Comparison of ENCODE assay signal across 8 cellular contexts in genomic region chr18:23487738-23488625, GRCh38. TPM values are rescaled to one million over a fixed set of nuclear protein-coding genes. Genes with fewer than 3 reads are reported as not detected.
DNase-seq lines count a peak whose midpoint lies in the region; ATAC-seq and TF ChIP-seq lines count a peak whose summit lies in the region.

No MANE protein-coding gene starts in this region.

- H3K4me1 ChIP-seq in BLaER1: peaks cover 8% of the 10 kb centered on the region; the same call in 1 of the 2 replicates

- no peak overlapping the region for H3K4me3 ChIP-seq in BLaER1

- H3K9me3 Mint-ChIP-seq in activated CD8-positive, alpha-beta T cell treated with anti-CD3 and anti-CD28 coated beads for 36 hours: no peaks in the 10 kb centered on the region
- H3K9me3 Mint-ChIP-seq in stimulated activated naive B cell treated with anti-CD40 and anti-IgM and Interleukin-4, amounts not matched to agents 10 μg/mL and 1 μg/mL and 100 μg/mL, for 72 hours: peaks cover 0 to 8% of the 10 kb centered on the region in 2 donors

- intact Hi-C loops in activated CD8-positive, alpha-beta T cell treated with anti-CD3 and anti-CD28 coated beads for 36 hours (cut with micrococcal nuclease): no loop called here

- ATAC-seq in GM19351 (IDR thresholded peaks at IDR 0.05; ENCODE audit: unreplicated experiment) (peak; percentile 86), HG03442 (IDR thresholded peaks at IDR 0.05; ENCODE audit: unreplicated experiment) (peak; percentile 71)
- peak; percentile 87 for ATAC-seq in activated CD8-positive, alpha-beta T cell treated with anti-CD3 and anti-CD28 coated beads for 36 hours
- peak; percentile 87 to 89 for ATAC-seq in stimulated activated naive B cell treated with anti-CD40 and anti-IgM and Interleukin-4, amounts not matched to agents 10 μg/mL and 1 μg/mL and 100 μg/mL, for 72 hours (replicated peaks)

- H3K36me3 ChIP-seq in BLaER1: peaks cover 6% of the 10 kb centered on the region; the same call in 1 of the 2 replicates

- DNase-seq in activated CD8-positive, alpha-beta T cell treated with anti-CD3 and anti-CD28 coated beads for 36 hours: peak; percentile 78
- DNase-seq in germinal center (ENCODE audit: low spot score): peak; percentile 41
- peak; percentile 62 for DNase-seq in stimulated activated naive B cell treated with anti-CD40 and anti-IgM and Interleukin-4, amounts not matched to agents 10 μg/mL and 1 μg/mL and 100 μg/mL, for 72 hours
- DNase-seq in NCI-H446 treated with DMSO at 0.1 percent for 48 hours (lab: John Stamatoyannopoulos, UW): no peak
- DNase-seq in AG20443 (ENCODE audit: low spot score): no peak

- H4K20me1 ChIP-seq in BLaER1: no peaks in the 10 kb centered on the region

- H3K9ac ChIP-seq in BLaER1: 0 out of 2 replicates have a peak overlapping the region, but pooled peaks have one; percentile 1

- H3K4me1 Mint-ChIP-seq in activated CD8-positive, alpha-beta T cell treated with anti-CD3 and anti-CD28 coated beads for 36 hours (ENCODE audit: low read depth): peaks cover 19% of the 10 kb centered on the region
- peaks cover 35 to 54% of the 10 kb centered on the region in 2 donors for H3K4me1 Mint-ChIP-seq in stimulated activated naive B cell treated with anti-CD40 and anti-IgM and Interleukin-4, amounts not matched to agents 10 μg/mL and 1 μg/mL and 100 μg/mL, for 72 hours

- no peak for TF ChIP-seq CTCF in activated CD8-positive, alpha-beta T cell treated with anti-CD3 and anti-CD28 coated beads for 36 hours (IDR thresholded peaks at IDR 0.05)

- H3K27me3 Mint-ChIP-seq in activated CD8-positive, alpha-beta T cell treated with anti-CD3 and anti-CD28 coated beads for 36 hours: no peaks in the 10 kb centered on the region
- no peaks in the 10 kb centered on the region for H3K27me3 Mint-ChIP-seq in stimulated activated naive B cell treated with anti-CD40 and anti-IgM and Interleukin-4, amounts not matched to agents 10 μg/mL and 1 μg/mL and 100 μg/mL, for 72 hours

- peak overlapping the region; percentile 65 for H3K4me3 Mint-ChIP-seq in activated CD8-positive, alpha-beta T cell treated with anti-CD3 and anti-CD28 coated beads for 36 hours
- peak overlapping the region; percentile 84 to 89 for H3K4me3 Mint-ChIP-seq in stimulated activated naive B cell treated with anti-CD40 and anti-IgM and Interleukin-4, amounts not matched to agents 10 μg/mL and 1 μg/mL and 100 μg/mL, for 72 hours

- peak overlapping the region; percentile 90 for H3K27ac Mint-ChIP-seq in activated CD8-positive, alpha-beta T cell treated with anti-CD3 and anti-CD28 coated beads for 36 hours
- H3K27ac Mint-ChIP-seq in stimulated activated naive B cell treated with anti-CD40 and anti-IgM and Interleukin-4, amounts not matched to agents 10 μg/mL and 1 μg/mL and 100 μg/mL, for 72 hours: peak overlapping the region; percentile 98

- peak overlapping the region; percentile 44 for H3K4me2 ChIP-seq in BLaER1

- peak overlapping the region; percentile 32; the same call in 1 of the 2 replicates for H3K27ac ChIP-seq in BLaER1

- no peaks in the 10 kb centered on the region for H3K27me3 ChIP-seq in BLaER1

- CTCF ChIA-PET in activated CD8-positive, alpha-beta T cell treated with anti-CD3 and anti-CD28 coated beads for 36 hours (lab: Charles Lee): interaction anchor here (0.9 to 3.2 kb wide), 11 partner anchors 9 to 555 kb away, joined by 3 to 51 read pairs (median 5); partner anchors contain the start of genes NPC1, RBBP8 and RMC1

- POLR2A ChIA-PET in activated CD8-positive, alpha-beta T cell treated with anti-CD3 and anti-CD28 coated beads for 36 hours (lab: Charles Lee): interaction anchor here (0.7 to 1.6 kb wide), 3 partner anchors 10 to 42 kb away, joined by 3 to 11 read pairs (median 5); partner anchors contain the start of gene RMC1

- H3K36me3 Mint-ChIP-seq in activated CD8-positive, alpha-beta T cell treated with anti-CD3 and anti-CD28 coated beads for 36 hours (ENCODE audit: low read depth): no peaks in the 10 kb centered on the region
- peaks cover 10 to 27% of the 10 kb centered on the region in 2 donors for H3K36me3 Mint-ChIP-seq in stimulated activated naive B cell treated with anti-CD40 and anti-IgM and Interleukin-4, amounts not matched to agents 10 μg/mL and 1 μg/mL and 100 μg/mL, for 72 hours

- peaks cover 13% of the 10 kb centered on the region for H3K9me3 ChIP-seq in BLaER1

RNA-seq across cellular contexts. Expression of gene RMC1, which starts 15.3 kb away (rescaled TPM):
- total RNA-seq in activated CD8-positive, alpha-beta T cell treated with anti-CD3 and anti-CD28 coated beads for 36 hours: 10 to 100 TPM; 26.1 to 28.5 TPM

RNA-seq across cellular contexts. Expression of gene RIOK3, which starts 34.9 kb away (rescaled TPM):
- total RNA-seq in activated CD8-positive, alpha-beta T cell treated with anti-CD3 and anti-CD28 coated beads for 36 hours: 10 to 100 TPM; 74.7 to 81.3 TPM

Comparison
In these comparisons a context has a peak if more than half of its experiments do, and no peak if none do; other contexts are left out.
1. DNase-seq: peak in activated CD8-positive, alpha-beta T cell treated with anti-CD3 and anti-CD28 coated beads for 36 hours (single experiment), germinal center (single experiment) and stimulated activated naive B cell treated with anti-CD40 and anti-IgM and Interleukin-4, amounts not matched to agents 10 μg/mL and 1 μg/mL and 100 μg/mL, for 72 hours (single experiment); none in NCI-H446 treated with DMSO at 0.1 percent for 48 hours (single experiment) and AG20443 (single experiment).
2. Peak in every context shown above with its lines, with median percentiles within 50 percentile points of each other: ATAC-seq.